Comparison of ENCODE assay signal across 23 cellular contexts in genomic region chr7:151820486-151821105, GRCh38.
"Had no signal": no experiment of that assay in that cellular context is flagged by ENCODE, and none has a peak within 500 bp of the region (broad histone marks: within the 10 kb centered on the region; RNA-seq: fewer than 3 reads in every experiment).

No MANE protein-coding gene starts in this region.

- H3K27ac ChIP-seq: neural progenitor cell, thyroid gland had no signal

- H3K27me3 Mint-ChIP-seq: central memory CD8-positive, alpha-beta T cell; naive thymus-derived CD8-positive, alpha-beta T cell; stimulated activated naive CD8-positive, alpha-beta T cell treated with anti-CD3 and anti-CD28 coated beads, Interleukin-15, amount 100 ng/mL, for 72 hours had no signal

- H3K36me3 Mint-ChIP-seq: neural progenitor cell had no signal

- H3K4me1 ChIP-seq: neural progenitor cell had no signal

- H3K4me3 Mint-ChIP-seq: activated T-helper 1 cell treated with anti-CD3 and anti-CD28 coated beads, Interleukin-12 subunit alpha, Interleukin-12 subunit beta, Interleukin-2, Interleukin-4 antibody, amounts not matched to agents 30 ng/mL and 10 ng/mL and 1 ng/mL, durations not matched to agents 14 hours and 24 hours and 36 hours; central memory CD8-positive, alpha-beta T cell; naive thymus-derived CD8-positive, alpha-beta T cell; neural progenitor cell; stimulated activated naive CD8-positive, alpha-beta T cell treated with anti-CD3 and anti-CD28 coated beads, Interleukin-15, amount 100 ng/mL, for 72 hours; T-helper 2 cell treated with Interferon-gamma antibody and Interleukin-4, amounts not matched to agents 5 μg/mL and 100 μg/mL, for 36 hours had no signal

- H3K4me3 ChIP-seq: neural progenitor cell, thyroid gland had no signal

- H3K36me3 ChIP-seq: neural progenitor cell, thyroid gland had no signal

- H2AFZ ChIP-seq: neural progenitor cell had no signal

- ATAC-seq: left cardiac atrium; left ventricle myocardium superior; naive thymus-derived CD8-positive, alpha-beta T cell; right cardiac atrium; stimulated activated naive CD8-positive, alpha-beta T cell treated with anti-CD3 and anti-CD28 coated beads, Interleukin-15, amount 100 ng/mL, for 72 hours had no signal

- H3K9me3 ChIP-seq: thyroid gland had no signal

- DNase-seq: activated CD4-positive, alpha-beta T cell treated with anti-CD3 and anti-CD28 coated beads for 4 hours; activated CD4-positive, alpha-beta T cell treated with anti-CD3 and anti-CD28 coated beads, Interleukin-2, amount 50 U/mL, for 48 hours; activated CD8-positive, alpha-beta memory T cell treated with anti-CD3 and anti-CD28 coated beads for 24 hours; activated gamma-delta T cell treated with Interleukin-2 at 50 U/mL for 16 hours; activated naive CD4-positive, alpha-beta T cell treated with anti-CD3 and anti-CD28 coated beads, Interleukin-2, amount 50 U/mL, for 16 hours; amygdala; effector memory CD4-positive, alpha-beta T cell; islet precursor cell; left cardiac atrium; left ventricle myocardium superior; midbrain; naive thymus-derived CD8-positive, alpha-beta T cell; occipital lobe; right cardiac atrium; stimulated activated CD4-positive, alpha-beta T cell treated with anti-CD3 and anti-CD28 coated beads, Interleukin-12 subunit alpha, Interleukin-12 subunit beta, amount 100 ng/mL, for 4 hours; stimulated activated CD4-positive, alpha-beta T cell treated with anti-CD3 and anti-CD28 coated beads, Interleukin-4, amount 100 ng/mL, for 1 hour; stimulated activated naive CD8-positive, alpha-beta T cell treated with anti-CD3 and anti-CD28 coated beads, Interleukin-15, amount 100 ng/mL, for 72 hours; T-helper 1 cell; thyroid gland had no signal

- H3K4me2 ChIP-seq: neural progenitor cell had no signal

- H3K27ac Mint-ChIP-seq: activated T-helper 1 cell treated with anti-CD3 and anti-CD28 coated beads, Interleukin-12 subunit alpha, Interleukin-12 subunit beta, Interleukin-2, Interleukin-4 antibody, amounts not matched to agents 30 ng/mL and 10 ng/mL and 1 ng/mL, durations not matched to agents 14 hours and 24 hours and 36 hours; neural progenitor cell; stimulated activated naive CD8-positive, alpha-beta T cell treated with anti-CD3 and anti-CD28 coated beads, Interleukin-15, amount 100 ng/mL, for 72 hours; T-helper 2 cell treated with Interferon-gamma antibody and Interleukin-4, amounts not matched to agents 5 μg/mL and 100 μg/mL, for 36 hours had no signal

- H3K9me3 Mint-ChIP-seq: activated T-helper 1 cell treated with anti-CD3 and anti-CD28 coated beads, Interleukin-12 subunit alpha, Interleukin-12 subunit beta, Interleukin-2, Interleukin-4 antibody, amounts not matched to agents 30 ng/mL and 10 ng/mL and 1 ng/mL, durations not matched to agents 14 hours and 24 hours and 36 hours; central memory CD8-positive, alpha-beta T cell; naive thymus-derived CD8-positive, alpha-beta T cell; neural progenitor cell; stimulated activated naive CD8-positive, alpha-beta T cell treated with anti-CD3 and anti-CD28 coated beads, Interleukin-15, amount 100 ng/mL, for 72 hours; T-helper 2 cell treated with Interferon-gamma antibody and Interleukin-4, amounts not matched to agents 5 μg/mL and 100 μg/mL, for 36 hours had no signal

- H3K27me3 ChIP-seq: thyroid gland had no signal
